Comparison of ENCODE assay signal across 8 cellular contexts in the genomic region with DNA sequence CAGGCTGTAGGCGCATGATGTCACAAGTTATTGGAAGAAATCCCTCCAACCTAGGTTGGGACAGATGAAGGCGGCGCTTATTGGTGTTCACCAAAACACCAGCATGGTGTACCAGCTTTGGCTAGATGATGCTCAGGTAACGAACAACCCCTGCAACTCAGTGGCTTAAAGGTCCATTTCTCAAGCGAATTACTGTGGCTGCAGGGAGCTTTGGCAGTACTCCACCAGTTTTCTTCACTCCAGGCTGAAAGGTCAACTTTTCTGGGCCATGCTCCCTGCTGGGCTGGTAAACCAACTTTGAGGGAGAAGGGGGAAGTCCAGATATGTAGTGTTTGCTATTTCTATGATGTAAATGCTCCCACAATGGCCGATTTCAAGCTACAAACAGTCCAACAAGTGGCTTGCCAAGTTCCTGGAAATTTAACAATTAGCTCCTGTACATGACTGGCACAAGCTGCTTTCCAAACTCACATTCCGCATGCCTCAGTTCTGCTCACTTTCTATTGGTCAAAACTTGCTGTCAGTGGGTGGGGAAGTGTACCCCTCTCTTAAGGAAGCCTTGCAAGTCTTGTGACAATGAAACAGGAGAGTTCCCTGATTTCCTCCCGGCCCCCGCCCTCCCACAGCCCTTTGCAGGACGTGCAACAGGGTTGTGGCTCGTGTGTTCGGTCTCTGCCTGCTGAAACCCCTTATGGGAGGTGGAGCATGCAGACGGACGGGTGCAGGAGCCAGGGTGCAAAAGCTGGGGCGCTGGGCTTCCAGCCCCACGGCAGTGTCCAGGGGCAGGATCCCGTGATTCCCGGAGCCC. TPM values are rescaled to one million over a fixed set of nuclear protein-coding genes. Genes with fewer than 3 reads are reported as not detected.
DNase-seq lines count a peak whose midpoint lies in the region; ATAC-seq, FAIRE-seq and TF ChIP-seq lines count a peak whose summit lies in the region.

No MANE protein-coding gene starts in this region.

- peaks cover 33% of the 10 kb centered on the region for H3K4me1 ChIP-seq in Karpas-422 (ENCODE audit: low read length)
- peaks cover 5% of the 10 kb centered on the region for H3K4me1 ChIP-seq in mammary epithelial cell (ENCODE audit: insufficient read depth, low read length)
- peaks cover 0 to 5% of the 10 kb centered on the region in 2 donors for H3K4me1 ChIP-seq in small intestine (ENCODE audit: control insufficient read depth in 2 of 2, insufficient read depth in 1 of 2, low read depth in 1 of 2, low read length in 1 of 2)

- DNase-seq in Karpas-422 (no peak), mammary epithelial cell (no peak), kidney epithelial cell (ENCODE audit: low read depth) (no peak), GOT3 (lab: John Stamatoyannopoulos, UW) (no peak), small intestine (no peak)
- no peak for DNase-seq in stimulated activated naive B cell treated with anti-CD40 and anti-IgM and Interleukin-4, amounts not matched to agents 10 μg/mL and 1 μg/mL and 100 μg/mL, for 72 hours

- H3K4me2 ChIP-seq in Karpas-422 (ENCODE audit: low read depth, low read length, poor library complexity, severe bottlenecking) (peak overlapping the region; percentile 98), mammary epithelial cell (ENCODE audit: insufficient read depth, low read depth, low read length) (peak overlapping the region; percentile 89)

- H3K9me3 ChIP-seq in Karpas-422 (ENCODE audit: low read length): no peaks in the 10 kb centered on the region
- H3K9me3 ChIP-seq in mammary epithelial cell (replicated peaks; ENCODE audit: insufficient read depth, low read length): no peaks in the 10 kb centered on the region
- H3K9me3 ChIP-seq in small intestine (ENCODE audit: control insufficient read depth, low read depth): no peaks in the 10 kb centered on the region

- peaks cover 0 to 4% of the 10 kb centered on the region in 2 donors for H3K9me3 Mint-ChIP-seq in stimulated activated naive B cell treated with anti-CD40 and anti-IgM and Interleukin-4, amounts not matched to agents 10 μg/mL and 1 μg/mL and 100 μg/mL, for 72 hours

- intact Hi-C loops in mammary epithelial cell (cut with micrococcal nuclease): loop anchor here (5.0 kb wide), 2 partner anchors 220 to 405 kb away; a partner anchor contains a TSS

- no peak for TF ChIP-seq POLR2A in GM18505 (IDR thresholded peaks at IDR 0.05; ENCODE audit: borderline replicate concordance, extremely low read depth, insufficient read depth, insufficient read length)

- peak overlapping the region; percentile 74 for H3K4me3 ChIP-seq in Karpas-422 (ENCODE audit: low read length)
- peak overlapping the region; percentile 64 to 69 (median 66) for H3K4me3 ChIP-seq in mammary epithelial cell (replicated peaks in 1 of 3; ENCODE audit: insufficient read depth in 1 of 3, low read depth in 2 of 3, low read length in 3 of 3)
- H3K4me3 ChIP-seq in kidney epithelial cell (ENCODE audit: low read depth, low read length): peak overlapping the region; percentile 74
- H3K4me3 ChIP-seq in small intestine (ENCODE audit: low read depth in 1 of 2, low read length in 2 of 2): peak overlapping the region in 1 of 2 donors; percentile 76

- peaks cover 0 to 21% of the 10 kb centered on the region in 2 donors for H3K27me3 Mint-ChIP-seq in stimulated activated naive B cell treated with anti-CD40 and anti-IgM and Interleukin-4, amounts not matched to agents 10 μg/mL and 1 μg/mL and 100 μg/mL, for 72 hours

- H3K79me2 ChIP-seq in Karpas-422 (ENCODE audit: low read length) (peaks cover 45% of the 10 kb centered on the region), mammary epithelial cell (ENCODE audit: insufficient read depth, low read length) (no peaks in the 10 kb centered on the region)

- H3K27me3 ChIP-seq in Karpas-422 (ENCODE audit: low read length) (no peaks in the 10 kb centered on the region), mammary epithelial cell (ENCODE audit: insufficient read depth, low read length) (no peaks in the 10 kb centered on the region), kidney epithelial cell (ENCODE audit: control insufficient read depth, insufficient read depth, low read length) (no peaks in the 10 kb centered on the region), small intestine (ENCODE audit: control insufficient read depth in 2 of 2, insufficient read depth in 2 of 2, low read length in 2 of 2) (no peaks in the 10 kb centered on the region)

- no peak for TF ChIP-seq CTCF in mammary epithelial cell (conservative IDR thresholded peaks at IDR 0.05 in 1 of 2, IDR thresholded peaks at IDR 0.05 in 1 of 2; ENCODE audit: extremely low read depth in 1 of 2, insufficient read depth in 1 of 2, low read depth in 1 of 2, low read length in 2 of 2)
- no peak for TF ChIP-seq CTCF in kidney epithelial cell (IDR thresholded peaks at IDR 0.05; ENCODE audit: insufficient read depth, low read length, poor library complexity, severe bottlenecking)

- H4K20me1 ChIP-seq in Karpas-422 (ENCODE audit: insufficient read depth, low read depth, low read length) (no peaks in the 10 kb centered on the region), mammary epithelial cell (ENCODE audit: insufficient read depth, low read length) (no peaks in the 10 kb centered on the region)

- no peaks in the 10 kb centered on the region for H3K9me2 ChIP-seq in Karpas-422 (replicated peaks; ENCODE audit: insufficient read depth, low read length)

- dilution Hi-C loops in mammary epithelial cell (cut with HindIII; ENCODE audit: low sequenced_read_pairs): no loop called here

- 23% methylated on average over 16 of the region's 18 CpGs for WGBS in mammary epithelial cell (ENCODE audit: low coverage, missing lambda C conversion rate)
- 12 to 23% (median 20%) methylated on average over 18 of the region's 18 CpGs for WGBS in small intestine, 3 donors

- BruUV-seq in mammary epithelial cell (replicated peaks; lab: Mats Ljungman, UMichigan): no TSS peak

- peaks cover 12 to 14% of the 10 kb centered on the region in 2 donors for H3K36me3 Mint-ChIP-seq in stimulated activated naive B cell treated with anti-CD40 and anti-IgM and Interleukin-4, amounts not matched to agents 10 μg/mL and 1 μg/mL and 100 μg/mL, for 72 hours

- peak overlapping the region; percentile 71 for H3K27ac Mint-ChIP-seq in stimulated activated naive B cell treated with anti-CD40 and anti-IgM and Interleukin-4, amounts not matched to agents 10 μg/mL and 1 μg/mL and 100 μg/mL, for 72 hours

- peak overlapping the region; percentile 75 for H3K27ac ChIP-seq in Karpas-422 (ENCODE audit: low read length)
- H3K27ac ChIP-seq in mammary epithelial cell (ENCODE audit: insufficient read depth, low read depth, low read length): no peak overlapping the region
- H3K27ac ChIP-seq in small intestine (ENCODE audit: low read depth in 1 of 2, low read length in 1 of 2): peak overlapping the region in 1 of 2 donors; percentile 82

- peak overlapping the region; percentile 85 to 92 for H3K4me3 Mint-ChIP-seq in stimulated activated naive B cell treated with anti-CD40 and anti-IgM and Interleukin-4, amounts not matched to agents 10 μg/mL and 1 μg/mL and 100 μg/mL, for 72 hours

- CTCF ChIA-PET in mammary epithelial cell (lab: Charles Lee; ENCODE audit: low non-redundant PET): no interaction called here

- no peak for FAIRE-seq in small intestine (lab: Jason Lieb, UNC)

- H3K4me1 Mint-ChIP-seq in stimulated activated naive B cell treated with anti-CD40 and anti-IgM and Interleukin-4, amounts not matched to agents 10 μg/mL and 1 μg/mL and 100 μg/mL, for 72 hours: peaks cover 13 to 33% of the 10 kb centered on the region in 2 donors

- H3K9ac ChIP-seq in Karpas-422 (ENCODE audit: low read length) (peak overlapping the region; percentile 78), mammary epithelial cell (ENCODE audit: insufficient read depth, low read length) (no peak overlapping the region)

- peak overlapping the region; percentile 78 for H2AFZ ChIP-seq in Karpas-422 (ENCODE audit: low read length)
- H2AFZ ChIP-seq in mammary epithelial cell (ENCODE audit: low read depth, low read length): peak overlapping the region; percentile 94

- H3K36me3 ChIP-seq in Karpas-422 (ENCODE audit: insufficient read depth, low read length): peaks cover 7% of the 10 kb centered on the region
- H3K36me3 ChIP-seq in mammary epithelial cell (ENCODE audit: insufficient read depth, low read length): no peaks in the 10 kb centered on the region
- no peaks in the 10 kb centered on the region for H3K36me3 ChIP-seq in kidney epithelial cell (ENCODE audit: control insufficient read depth, insufficient read depth, low read length)
- no peaks in the 10 kb centered on the region for H3K36me3 ChIP-seq in small intestine (ENCODE audit: control insufficient read depth in 2 of 2, insufficient read depth in 2 of 2, low read length in 2 of 2)

- ATAC-seq in GM18505 (IDR thresholded peaks at IDR 0.05; ENCODE audit: unreplicated experiment) (peak; percentile 10), GM21515 (IDR thresholded peaks at IDR 0.05; ENCODE audit: unreplicated experiment) (no peak)
- ATAC-seq in stimulated activated naive B cell treated with anti-CD40 and anti-IgM and Interleukin-4, amounts not matched to agents 10 μg/mL and 1 μg/mL and 100 μg/mL, for 72 hours (replicated peaks): peak; percentile 41 to 45

- in situ Hi-C loops in mammary epithelial cell (cut with MboI; ENCODE audit: low sequenced_read_pairs in 2 of 2): no loop called here

RNA-seq across cellular contexts. Expression of a gene that starts 0.6 kb away (rescaled TPM):
- 4.2 and 9.4 TPM in 2 replicates for total RNA-seq in Karpas-422 (2014; rRNA removed; shearing (Covaris generic); ENCODE audit: low replicate concordance)
- total RNA-seq in mammary epithelial cell: 1 to 10 TPM; 2.8 to 3.2 TPM
- polyA plus RNA-seq in mammary epithelial cell: 0.70 TPM
- polyA minus RNA-seq in mammary epithelial cell: not detected
- 6.0 and 9.8 TPM in 2 replicates for total RNA-seq in kidney epithelial cell
- polyA plus RNA-seq in small intestine: 1 to 10 TPM; 2.4 to 7.7 (median 2.7) TPM

RNA-seq across cellular contexts. Expression of a gene that starts 57.5 kb away (rescaled TPM):
- 25.9 and 31.1 TPM in 2 replicates for total RNA-seq in Karpas-422 (2014; rRNA removed; shearing (Covaris generic); ENCODE audit: low replicate concordance)
- total RNA-seq in mammary epithelial cell (10 to 100 TPM; 21.0 to 21.8 TPM), kidney epithelial cell (19.8 and 20.9 TPM in 2 replicates)
- polyA plus RNA-seq in mammary epithelial cell (9.6 TPM), small intestine (10 to 100 TPM; 10.8 to 15.4 (median 13.8) TPM)
- polyA minus RNA-seq in mammary epithelial cell: 5.9 TPM
